9 cellular contexts compared by ENCODE assay signal in the genomic region with DNA sequence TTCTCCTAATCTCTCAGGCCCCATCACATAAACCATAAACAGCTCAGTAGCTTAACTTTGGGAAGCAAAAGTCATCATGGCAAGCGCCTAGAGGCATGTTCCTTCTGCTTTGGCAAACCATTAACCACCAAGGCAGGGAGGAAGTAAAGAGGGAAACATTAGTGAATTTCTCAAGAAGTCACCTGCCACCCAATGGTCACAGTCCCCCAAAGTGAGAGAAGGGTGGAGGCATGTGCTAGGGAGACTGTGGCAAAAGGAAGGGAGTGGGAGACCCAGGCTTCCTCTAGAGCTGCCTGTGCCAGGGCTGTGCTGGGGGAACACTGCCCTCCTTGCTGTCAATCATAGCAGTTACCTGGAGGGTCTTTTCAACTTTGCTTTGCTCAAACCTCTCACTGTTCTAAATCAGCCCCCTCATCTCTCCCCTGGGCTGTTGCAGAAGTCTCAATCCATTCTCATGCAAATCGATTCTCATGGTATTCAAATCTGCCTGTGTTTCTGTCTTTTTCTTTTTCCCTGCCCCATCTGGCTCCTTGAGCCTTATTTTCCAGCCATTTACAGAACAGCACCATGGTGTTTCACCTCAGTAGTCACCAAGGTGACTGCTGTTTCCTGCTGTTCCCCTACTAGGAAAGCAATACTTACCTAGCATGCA. TPM values are rescaled to one million over a fixed set of nuclear protein-coding genes. Genes with fewer than 3 reads are reported as not detected.
DNase-seq lines count a peak whose midpoint lies in the region; TF ChIP-seq lines count a peak whose summit lies in the region.
"Had no signal": no experiment of that assay in that cellular context is flagged by ENCODE, and none has a peak within 500 bp of the region (broad histone marks: within the 10 kb centered on the region; RNA-seq: fewer than 3 reads in every experiment).

No MANE protein-coding gene starts in this region.

- DNase-seq in DMS 273 (lab: John Stamatoyannopoulos, UW; ENCODE audit: unreplicated experiment) (peak; percentile 27), DMS 273 treated with DMSO at 0.1 percent for 48 hours (lab: John Stamatoyannopoulos, UW) (no peak), nephron progenitor cell (no peak), T-helper 9 cell (no peak), NCI-H1930 (lab: John Stamatoyannopoulos, UW) (no peak), NCI-H748 treated with DMSO at 0.1 percent for 48 hours (lab: John Stamatoyannopoulos, UW) (no peak)
- DNase-seq in activated T-helper 1 cell treated with anti-CD3 and anti-CD28 coated beads, Interleukin-12 subunit alpha, Interleukin-12 subunit beta, Interleukin-2, Interleukin-4 antibody, amounts not matched to agents 30 ng/mL and 10 ng/mL and 1 ng/mL, durations not matched to agents 14 hours and 24 hours and 36 hours (ENCODE audit: low spot score): no peak
- DNase-seq: anterior cingulate cortex had no signal

- H3K9me3 ChIP-seq in KOPT-K1 (ENCODE audit: insufficient read depth, low read length, poor library complexity, severe bottlenecking): no peaks in the 10 kb centered on the region

- H3K9me3 Mint-ChIP-seq in activated T-helper 1 cell treated with anti-CD3 and anti-CD28 coated beads, Interleukin-12 subunit alpha, Interleukin-12 subunit beta, Interleukin-2, Interleukin-4 antibody, amounts not matched to agents 30 ng/mL and 10 ng/mL and 1 ng/mL, durations not matched to agents 14 hours and 24 hours and 36 hours: no peaks in the 10 kb centered on the region
- no peaks in the 10 kb centered on the region for H3K9me3 Mint-ChIP-seq in nephron progenitor cell

- peak overlapping the region; percentile 54 for H3K27ac Mint-ChIP-seq in activated T-helper 1 cell treated with anti-CD3 and anti-CD28 coated beads, Interleukin-12 subunit alpha, Interleukin-12 subunit beta, Interleukin-2, Interleukin-4 antibody, amounts not matched to agents 30 ng/mL and 10 ng/mL and 1 ng/mL, durations not matched to agents 14 hours and 24 hours and 36 hours
- no peak overlapping the region for H3K27ac Mint-ChIP-seq in nephron progenitor cell

- H3K4me3 Mint-ChIP-seq in activated T-helper 1 cell treated with anti-CD3 and anti-CD28 coated beads, Interleukin-12 subunit alpha, Interleukin-12 subunit beta, Interleukin-2, Interleukin-4 antibody, amounts not matched to agents 30 ng/mL and 10 ng/mL and 1 ng/mL, durations not matched to agents 14 hours and 24 hours and 36 hours: peak overlapping the region; percentile 80
- peak overlapping the region; percentile 37 for H3K4me3 Mint-ChIP-seq in nephron progenitor cell

- intact Hi-C loops in activated T-helper 1 cell treated with anti-CD3 and anti-CD28 coated beads, Interleukin-12 subunit alpha, Interleukin-12 subunit beta, Interleukin-2, Interleukin-4 antibody, amounts not matched to agents 30 ng/mL and 10 ng/mL and 1 ng/mL, durations not matched to agents 14 hours and 24 hours and 36 hours (cut with micrococcal nuclease): no loop called here

- H3K36me3 Mint-ChIP-seq in activated T-helper 1 cell treated with anti-CD3 and anti-CD28 coated beads, Interleukin-12 subunit alpha, Interleukin-12 subunit beta, Interleukin-2, Interleukin-4 antibody, amounts not matched to agents 30 ng/mL and 10 ng/mL and 1 ng/mL, durations not matched to agents 14 hours and 24 hours and 36 hours (ENCODE audit: low read depth): no peaks in the 10 kb centered on the region
- no peaks in the 10 kb centered on the region for H3K36me3 Mint-ChIP-seq in nephron progenitor cell (ENCODE audit: low read depth)

- peaks cover 14% of the 10 kb centered on the region for H3K27me3 Mint-ChIP-seq in activated T-helper 1 cell treated with anti-CD3 and anti-CD28 coated beads, Interleukin-12 subunit alpha, Interleukin-12 subunit beta, Interleukin-2, Interleukin-4 antibody, amounts not matched to agents 30 ng/mL and 10 ng/mL and 1 ng/mL, durations not matched to agents 14 hours and 24 hours and 36 hours (ENCODE audit: insufficient read depth)
- no peaks in the 10 kb centered on the region for H3K27me3 Mint-ChIP-seq in nephron progenitor cell (ENCODE audit: low read depth, poor library complexity)

- H3K27ac ChIP-seq in KOPT-K1 (ENCODE audit: low read depth, low read length, poor library complexity, severe bottlenecking): peak overlapping the region; percentile 37

- no peak for TF ChIP-seq CTCF in nephron progenitor cell (IDR thresholded peaks at IDR 0.05)

- H3K4me1 Mint-ChIP-seq in activated T-helper 1 cell treated with anti-CD3 and anti-CD28 coated beads, Interleukin-12 subunit alpha, Interleukin-12 subunit beta, Interleukin-2, Interleukin-4 antibody, amounts not matched to agents 30 ng/mL and 10 ng/mL and 1 ng/mL, durations not matched to agents 14 hours and 24 hours and 36 hours (ENCODE audit: low read depth): peaks cover 43% of the 10 kb centered on the region
- H3K4me1 Mint-ChIP-seq in nephron progenitor cell: peaks cover 50% of the 10 kb centered on the region

- H3K36me3 ChIP-seq in KOPT-K1 (ENCODE audit: insufficient read depth, low read length): no peaks in the 10 kb centered on the region

RNA-seq across cellular contexts. Expression of gene RNF24, which starts 1.8 kb away (rescaled TPM):
- 14.7 and 14.8 TPM in 2 replicates for total RNA-seq in activated T-helper 1 cell treated with anti-CD3 and anti-CD28 coated beads, Interleukin-12 subunit alpha, Interleukin-12 subunit beta, Interleukin-2, Interleukin-4 antibody, amounts not matched to agents 30 ng/mL and 10 ng/mL and 1 ng/mL, durations not matched to agents 14 hours and 24 hours and 36 hours
